Comparison of ENCODE assay signal across 8 cellular contexts in genomic region chr1:180154003-180154324, GRCh38. TPM values are rescaled to one million over a fixed set of nuclear protein-coding genes. Genes with fewer than 3 reads are reported as not detected.
DNase-seq lines count a peak whose midpoint lies in the region; ATAC-seq and TF ChIP-seq lines count a peak whose summit lies in the region.

No MANE protein-coding gene starts in this region.

- H3K4me1 ChIP-seq in KMS-11 (ENCODE audit: low read depth, poor library complexity, severe bottlenecking): peaks cover 12% of the 10 kb centered on the region

- peaks cover 0 to 4% of the 10 kb centered on the region in 2 donors for H3K36me3 Mint-ChIP-seq in naive B cell

- H3K4me2 ChIP-seq in KMS-11: peak overlapping the region; percentile 65

- H3K27ac ChIP-seq in KMS-11 (peak overlapping the region; percentile 38; the same call in 1 of the 2 replicates), coronary artery (peak overlapping the region; percentile 79 to 93)

- H3K27me3 Mint-ChIP-seq in naive B cell: peaks cover 0 to 7% (median 5%) of the 10 kb centered on the region in 3 donors

- H3K27ac Mint-ChIP-seq in naive B cell: peak overlapping the region; percentile 59 to 95 (median 80)

- DNase-seq in BJ (ENCODE audit: low read depth) (no peak), coronary artery (ENCODE audit: low spot score) (no peak), naive B cell (no peak), NCI-H69 (lab: John Stamatoyannopoulos, UW) (no peak), DMS114 treated with DMSO at 0.1 percent for 48 hours (lab: John Stamatoyannopoulos, UW; ENCODE audit: unreplicated experiment) (no peak)

- H3K4me3 ChIP-seq in BJ (ENCODE audit: low read depth, low read length) (peak overlapping the region; percentile 71), KMS-11 (IDR thresholded peaks at IDR 0.05; ENCODE audit: insufficient read depth, low read depth, low read length) (peak overlapping the region; percentile 92), coronary artery (peak overlapping the region; percentile 99)

- H3K4me3 Mint-ChIP-seq in naive B cell: peak overlapping the region; percentile 79 to 96 (median 94)

- H3K9me3 Mint-ChIP-seq in naive B cell: no peaks in the 10 kb centered on the region

- H3K27me3 ChIP-seq in BJ (ENCODE audit: control insufficient read depth, insufficient read depth, low read length) (no peaks in the 10 kb centered on the region), KMS-11 (ENCODE audit: insufficient read depth, low read depth) (no peaks in the 10 kb centered on the region)

- H3K36me3 ChIP-seq in BJ (ENCODE audit: control insufficient read depth, insufficient read depth, low read length): no peaks in the 10 kb centered on the region; the same call in 1 of the 2 replicates
- H3K36me3 ChIP-seq in KMS-11 (ENCODE audit: insufficient read depth): no peaks in the 10 kb centered on the region

- POLR2A ChIA-PET in BJ (lab: Charles Lee): interaction anchor here (0.6 kb wide), 2 partner anchors 38 to 271 kb away, joined by 6 to 7 read pairs; no protein-coding TSS in a partner anchor

- CTCF ChIA-PET in BJ (lab: Yijun Ruan, JAX): no interaction called here

- H3K79me2 ChIP-seq in KMS-11 (ENCODE audit: insufficient read depth, low read depth): no peaks in the 10 kb centered on the region

- ATAC-seq in naive B cell (ENCODE audit: low read depth in 2 of 2) (no peak), GM18519 (IDR thresholded peaks at IDR 0.05; ENCODE audit: low FRiP score, unreplicated experiment) (no peak), HG02588 (IDR thresholded peaks at IDR 0.05; ENCODE audit: unreplicated experiment) (no peak)

- H3K4me1 Mint-ChIP-seq in naive B cell: peaks cover 27 to 30% (median 29%) of the 10 kb centered on the region in 3 donors

- TF ChIP-seq CTCF in BJ (IDR thresholded peaks at IDR 0.05; ENCODE audit: insufficient read depth, low read depth, low read length): no peak
- TF ChIP-seq CTCF in KMS-11 (conservative IDR thresholded peaks at IDR 0.05; ENCODE audit: low read depth, low read length): no peak
- no peak for TF ChIP-seq CTCF in coronary artery (IDR thresholded peaks at IDR 0.05)

- peak overlapping the region; percentile 89 for H2AFZ ChIP-seq in KMS-11 (ENCODE audit: low read depth)

- H3K9ac ChIP-seq in KMS-11: peak overlapping the region; percentile 65

- no peaks in the 10 kb centered on the region for H4K20me1 ChIP-seq in KMS-11 (ENCODE audit: insufficient read depth)

RNA-seq across cellular contexts. Expression of gene QSOX1, which starts 0.7 kb away (rescaled TPM):
- polyA plus RNA-seq in BJ (2011; rRNA removed) (240 and 503 TPM in 2 replicates), naive B cell (ENCODE audit: low read depth in 6 of 6) (1 to 10 TPM; 4.9 to 8.0 (median 5.5) TPM)
- 70.4 and 75.4 TPM in 2 replicates for polyA minus RNA-seq in BJ (2011; rRNA and poly(A)+ RNA removed)

Comparison
In these comparisons a context has a peak if more than half of its experiments do, and no peak if none do; other contexts are left out.
1. RNA of gene QSOX1, which starts 0.7 kb away (polyA plus RNA-seq): 240 to 503 TPM in BJ; 4.9 to 8.0 TPM in naive B cell; every median in the first group is over 10 times any median in the second.
2. Peak in every context shown above with its lines, with median percentiles within 50 percentile points of each other: H3K4me3 ChIP-seq.